20 cellular contexts compared by ENCODE assay signal in the genomic region with DNA sequence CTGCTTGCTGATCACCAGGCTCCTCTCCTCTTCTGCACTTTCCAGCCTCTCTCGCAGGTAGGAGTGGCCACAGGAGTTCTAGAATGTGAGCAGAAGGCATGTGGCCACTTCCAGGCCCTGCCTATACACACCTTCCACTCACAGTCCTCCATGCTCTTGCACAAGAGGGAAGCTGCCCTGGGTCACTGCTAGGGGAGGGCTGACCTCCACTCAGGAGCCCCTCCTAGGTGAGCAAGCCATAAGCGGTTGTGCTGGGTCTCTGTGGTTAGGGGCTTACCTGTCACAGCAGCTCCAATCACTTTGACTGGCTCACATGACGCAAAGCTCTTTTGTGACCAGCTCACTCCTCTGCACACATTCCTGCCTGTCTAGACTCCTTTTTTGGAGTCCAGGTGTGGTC.
DNase-seq lines count a peak whose midpoint lies in the region; ATAC-seq, FAIRE-seq and TF ChIP-seq lines count a peak whose summit lies in the region.
"Had no signal": no experiment of that assay in that cellular context is flagged by ENCODE, and none has a peak within 500 bp of the region (broad histone marks: within the 10 kb centered on the region; RNA-seq: fewer than 3 reads in every experiment).

No MANE protein-coding gene starts in this region.

- intact Hi-C loops in K562 (cut with micrococcal nuclease): no loop called here
- intact Hi-C loops in upper lobe of right lung (cut with DNase I): no loop called here
- intact Hi-C loops in heart left ventricle (cut with DNase I): no loop called here

- H3K9ac ChIP-seq in K562 (ENCODE audit: insufficient read depth in 1 of 2, low read depth in 2 of 2, low read length in 2 of 2) (no peak overlapping the region), neuronal stem cell (ENCODE audit: low read depth, low read length, poor library complexity) (no peak overlapping the region)

- in situ Hi-C loops in K562 (cut with MboI): no loop called here

- H3K36me3 ChIP-seq in K562 (ENCODE audit: control insufficient read depth, insufficient read depth, low read length) (no peaks in the 10 kb centered on the region), bronchial epithelial cell (ENCODE audit: control insufficient read depth, insufficient read depth, low read length) (no peaks in the 10 kb centered on the region), neuronal stem cell (replicated peaks in 1 of 2; ENCODE audit: control insufficient read depth in 2 of 2, insufficient read depth in 2 of 2, low read length in 2 of 2) (no peaks in the 10 kb centered on the region), upper lobe of right lung (no peaks in the 10 kb centered on the region), heart left ventricle (no peaks in the 10 kb centered on the region), hepatocyte (replicated peaks; ENCODE audit: insufficient read depth, low read depth) (no peaks in the 10 kb centered on the region)
- H3K36me3 ChIP-seq: BE2C had no signal

- H2AK5ac ChIP-seq in neuronal stem cell (ENCODE audit: low read depth, low read length): no peak overlapping the region

- H2AFZ ChIP-seq in K562 (ENCODE audit: low read depth, low read length): no peak overlapping the region
- H2AFZ ChIP-seq in neuronal stem cell (ENCODE audit: low read length): no peak overlapping the region
- no peak overlapping the region for H2AFZ ChIP-seq in hepatocyte

- 17% methylated on average over 3 of the region's 3 CpGs for WGBS in K562 (ENCODE audit: insufficient coverage, low coverage, missing lambda C conversion rate)
- WGBS in neuronal stem cell (ENCODE audit: extremely low coverage in 2 of 2, insufficient read length in 2 of 2, insufficient replicate concordance in 1 of 2), 2 donors: no CpG with 5 or more reads among the region's 3 CpGs
- 90 to 98% (median 95%) methylated on average over 3 of the region's 3 CpGs for WGBS in heart left ventricle, 4 donors
- 91% methylated on average over 3 of the region's 3 CpGs for WGBS in hepatocyte (ENCODE audit: low lambda C conversion rate, missing lambda C conversion rate)

- no peak overlapping the region for H3K14ac ChIP-seq in neuronal stem cell (ENCODE audit: low read length)

- CTCF ChIA-PET in K562 (lab: Yijun Ruan, JAX; ENCODE audit: low intra/inter-chr PET ratio): no interaction called here

- DNase-seq in K562 (ENCODE audit: extremely low read depth in 1 of 4, low spot score in 3 of 4) (no peak), bronchial epithelial cell (ENCODE audit: low read depth) (no peak), neuronal stem cell (ENCODE audit: low spot score) (no peak), upper lobe of right lung (no peak), heart left ventricle (no peak), hepatocyte (ENCODE audit: low spot score) (no peak)
- DNase-seq: ACHN; BE2C; C1 segment of cervical spinal cord; CD4-positive, CD25-positive, alpha-beta regulatory T cell; CD8-positive, alpha-beta memory T cell; COR-L47; DMS 273 treated with DMSO at 0.1 percent for 48 hours; DMS53; DND-41; EL; H9 had no signal

- H3K18ac ChIP-seq in neuronal stem cell (ENCODE audit: low read length): no peak overlapping the region

- H3K9me2 ChIP-seq in hepatocyte (replicated peaks; ENCODE audit: insufficient read depth): no peaks in the 10 kb centered on the region

- no peak overlapping the region for H3K23ac ChIP-seq in neuronal stem cell (ENCODE audit: low read depth, low read length, poor library complexity)

- H3K4me2 ChIP-seq in K562 (ENCODE audit: insufficient read depth, low read length) (no peak overlapping the region), neuronal stem cell (ENCODE audit: insufficient read depth, low read length, poor library complexity, severe bottlenecking) (no peak overlapping the region), hepatocyte (no peak overlapping the region)

- H3K27me3 ChIP-seq in K562 (ENCODE audit: control insufficient read depth in 2 of 2, insufficient read depth in 2 of 2, low read length in 2 of 2): peaks cover 43 to 69% of the 10 kb centered on the region in 2 experiments
- H3K27me3 ChIP-seq in bronchial epithelial cell (ENCODE audit: control insufficient read depth, insufficient read depth, low read length): peaks cover 5% of the 10 kb centered on the region
- peaks cover 0 to 13% (median 0%) of the 10 kb centered on the region in 3 experiments for H3K27me3 ChIP-seq in neuronal stem cell (ENCODE audit: control insufficient read depth in 3 of 3, insufficient read depth in 3 of 3, low read depth in 1 of 3, low read length in 3 of 3)
- H3K27me3 ChIP-seq in upper lobe of right lung: no peaks in the 10 kb centered on the region
- no peaks in the 10 kb centered on the region for H3K27me3 ChIP-seq in heart left ventricle
- peaks cover 2% of the 10 kb centered on the region for H3K27me3 ChIP-seq in hepatocyte
- H3K27me3 ChIP-seq: BE2C had no signal

- H3K4me3 ChIP-seq in K562 (no peak overlapping the region), bronchial epithelial cell (ENCODE audit: low read depth, low read length) (no peak overlapping the region), neuronal stem cell (ENCODE audit: low read length in 2 of 2) (no peak overlapping the region), upper lobe of right lung (no peak overlapping the region), heart left ventricle (no peak overlapping the region), hepatocyte (no peak overlapping the region)
- H3K4me3 ChIP-seq: GM12878 had no signal

- BruUV-seq in K562 (replicated peaks; lab: Mats Ljungman, UMichigan): no TSS peak

- peaks cover 0 to 4% of the 10 kb centered on the region in 2 experiments; a peak in 2 of 5 replicates for H3K4me1 ChIP-seq in K562 (replicated peaks in 1 of 2; ENCODE audit: control insufficient read depth in 2 of 2, insufficient read depth in 2 of 2, low read length in 2 of 2)
- H3K4me1 ChIP-seq in neuronal stem cell (ENCODE audit: control insufficient read depth in 2 of 2, insufficient read depth in 1 of 2, low read depth in 1 of 2, low read length in 2 of 2): peaks cover 0 to 2% of the 10 kb centered on the region in 2 donors
- peaks cover 6% of the 10 kb centered on the region for H3K4me1 ChIP-seq in upper lobe of right lung
- H3K4me1 ChIP-seq in heart left ventricle: peaks cover 0 to 6% (median 0%) of the 10 kb centered on the region in 12 donors
- peaks cover 5% of the 10 kb centered on the region for H3K4me1 ChIP-seq in hepatocyte (ENCODE audit: insufficient read depth)

- TF ChIP-seq RAD21 in K562 (CRISPR knock-in tag; conservative IDR thresholded peaks at IDR 0.05 in 1 of 2, IDR thresholded peaks at IDR 0.05 in 1 of 2): no peak

- H4K20me1 ChIP-seq in K562 (replicated peaks; ENCODE audit: control insufficient read depth, insufficient read depth, low read length) (no peaks in the 10 kb centered on the region), hepatocyte (ENCODE audit: insufficient read depth, poor library complexity, severe bottlenecking) (no peaks in the 10 kb centered on the region)

- TF ChIP-seq CTCF in K562 (IDR thresholded peaks at IDR 0.05 in 2 of 3, conservative IDR thresholded peaks at IDR 0.05 in 1 of 3; ENCODE audit: insufficient read depth in 2 of 3, low read depth in 1 of 3, low read length in 3 of 3): no peak
- no peak for TF ChIP-seq CTCF in bronchial epithelial cell (IDR thresholded peaks at IDR 0.05; ENCODE audit: insufficient read depth, low read length, severe bottlenecking)
- no peak for TF ChIP-seq CTCF in upper lobe of right lung (IDR thresholded peaks at IDR 0.05)
- no peak for TF ChIP-seq CTCF in heart left ventricle (IDR thresholded peaks at IDR 0.05)
- TF ChIP-seq CTCF in hepatocyte (IDR thresholded peaks at IDR 0.05; ENCODE audit: poor library complexity): no peak

- H4K8ac ChIP-seq in neuronal stem cell (ENCODE audit: low read depth, low read length): no peak overlapping the region

- ATAC-seq in K562 (no peak), upper lobe of right lung (peak; percentile 74), heart left ventricle (no peak)
- ATAC-seq: GM12878 had no signal

- no peak for TF ChIP-seq EP300 in K562 (IDR thresholded peaks at IDR 0.05; ENCODE audit: low read length)

- POLR2A ChIA-PET in K562 (lab: Yijun Ruan, JAX): interaction anchor here (1.3 to 1.8 kb wide), 2 partner anchors 9 to 11 kb away, joined by 7 read pairs; no protein-coding TSS in a partner anchor

- H3K27ac ChIP-seq in K562 (ENCODE audit: extremely low read depth, low read depth, low read length) (no peak overlapping the region), neuronal stem cell (replicated peaks; ENCODE audit: low read length) (no peak overlapping the region), upper lobe of right lung (no peak overlapping the region), heart left ventricle (no peak overlapping the region), hepatocyte (no peak overlapping the region)

- H3K79me1 ChIP-seq in neuronal stem cell (ENCODE audit: low read depth, low read length): no peaks in the 10 kb centered on the region

- H3K9me3 ChIP-seq in K562 (replicated peaks; ENCODE audit: control insufficient read depth, insufficient read depth, low read depth, low read length) (no peaks in the 10 kb centered on the region), neuronal stem cell (replicated peaks in 1 of 2; ENCODE audit: control insufficient read depth in 2 of 2, insufficient read depth in 1 of 2, low read depth in 1 of 2, low read length in 2 of 2) (no peaks in the 10 kb centered on the region), upper lobe of right lung (no peaks in the 10 kb centered on the region), heart left ventricle (no peaks in the 10 kb centered on the region), hepatocyte (ENCODE audit: low read depth) (no peaks in the 10 kb centered on the region)
- H3K9me3 ChIP-seq: BE2C had no signal

- no peak overlapping the region for H2BK5ac ChIP-seq in neuronal stem cell (ENCODE audit: low read length)

- TF ChIP-seq POLR2A in K562 (conservative IDR thresholded peaks at IDR 0.05) (no peak), heart left ventricle (IDR thresholded peaks at IDR 0.05) (no peak)

- no peaks in the 10 kb centered on the region for H3K9me1 ChIP-seq in K562 (ENCODE audit: control insufficient read depth, insufficient read depth, low read length)

- H2BK15ac ChIP-seq in neuronal stem cell (ENCODE audit: low read length): peak overlapping the region; percentile 16

- H4K91ac ChIP-seq in neuronal stem cell (ENCODE audit: low read depth, low read length, poor library complexity): no peak overlapping the region

- no peak for FAIRE-seq in K562 (lab: Jason Lieb, UNC)
- peak; percentile 23 for FAIRE-seq in bronchial epithelial cell (lab: Jason Lieb, UNC)
- FAIRE-seq: A204.1, H1 had no signal

- H2BK12ac ChIP-seq in neuronal stem cell (ENCODE audit: low read length): no peak overlapping the region

- peak overlapping the region; percentile 10 for H3K4ac ChIP-seq in neuronal stem cell (ENCODE audit: low read length)

- H3K79me2 ChIP-seq in K562 (ENCODE audit: control insufficient read depth, insufficient read depth, low read length) (no peaks in the 10 kb centered on the region), hepatocyte (no peaks in the 10 kb centered on the region)

- no peak overlapping the region for H2BK120ac ChIP-seq in neuronal stem cell (ENCODE audit: low read depth, low read length)

TF ChIP-seq in K562, 482 proteins besides CTCF, POLR2A, EP300 and RAD21:
- TF ChIP-seq ETS2 (tag; IDR thresholded peaks at IDR 0.05; ENCODE audit: borderline replicate concordance, poor library complexity, severe bottlenecking) (no peak), ZNF12 (CRISPR knock-in tag; IDR thresholded peaks at IDR 0.05) (peak; percentile 81)
